ENCODE assay signal across 17 cellular contexts in genomic region chr3:152256829-152257228, GRCh38. TPM values are rescaled to one million over a fixed set of nuclear protein-coding genes. Genes with fewer than 3 reads are reported as not detected.
DNase-seq lines count a peak whose midpoint lies in the region; ATAC-seq, FAIRE-seq and TF ChIP-seq lines count a peak whose summit lies in the region.
"Had no signal": no experiment of that assay in that cellular context is flagged by ENCODE, and none has a peak within 500 bp of the region (broad histone marks: within the 10 kb centered on the region; RNA-seq: fewer than 3 reads in every experiment).

No MANE protein-coding gene starts in this region.

- H3K9me3 ChIP-seq in T-helper 17 cell (ENCODE audit: control insufficient read depth, low read length, poor library complexity, severe bottlenecking) (no peaks in the 10 kb centered on the region), esophagus squamous epithelium (no peaks in the 10 kb centered on the region)
- H3K9me3 ChIP-seq: thyroid gland had no signal

- no peak for DNase-seq in activated CD4-positive, CD25-positive, alpha-beta regulatory T cell treated with anti-CD3 and anti-CD28 coated beads, Interleukin-2, amount 50 U/mL, for 72 hours
- DNase-seq in T-helper 17 cell (no peak), esophagus squamous epithelium (lab: John Stamatoyannopoulos, UW) (no peak), HPDE6-E6E7 (ENCODE audit: extremely low spot score) (no peak), HTR-8/SVneo (ENCODE audit: insufficient read length, low spot score) (no peak), NCI-H187 treated with DMSO at 0.1 percent for 48 hours (lab: John Stamatoyannopoulos, UW) (no peak)
- no peak for DNase-seq in stimulated activated naive CD8-positive, alpha-beta T cell treated with anti-CD3 and anti-CD28 coated beads, Interleukin-15, amount 100 ng/mL, for 72 hours
- DNase-seq: DMS79 treated with DMSO at 0.1 percent for 48 hours, H9, NCI-H510A treated with DMSO at 0.1 percent for 48 hours, right cardiac atrium, RPMI8226, thyroid gland had no signal

- H3K4me1 Mint-ChIP-seq in T-helper 17 cell, result peaks cover 67% of the 10 kb centered on the region
- peaks cover 94% of the 10 kb centered on the region for H3K4me1 Mint-ChIP-seq in stimulated activated naive CD8-positive, alpha-beta T cell treated with anti-CD3 and anti-CD28 coated beads, Interleukin-15, amount 100 ng/mL, for 72 hours

- H3K27ac Mint-ChIP-seq in T-helper 17 cell, result peak overlapping the region; percentile 98
- H3K27ac Mint-ChIP-seq in stimulated activated naive CD8-positive, alpha-beta T cell treated with anti-CD3 and anti-CD28 coated beads, Interleukin-15, amount 100 ng/mL, for 72 hours, result peak overlapping the region; percentile 95 to 99
- H3K27ac Mint-ChIP-seq: H9 had no signal

- no peak overlapping the region for H3K4me3 ChIP-seq in esophagus squamous epithelium
- H3K4me3 ChIP-seq: thyroid gland had no signal

- no peaks in the 10 kb centered on the region for H3K36me3 ChIP-seq in esophagus squamous epithelium
- H3K36me3 ChIP-seq: thyroid gland had no signal

- H3K4me1 ChIP-seq in esophagus squamous epithelium, result peaks cover 21 to 57% (median 23%) of the 10 kb centered on the region in 3 donors

- FAIRE-seq in HTR-8/SVneo (lab: Jason Lieb, UNC), result no peak
- FAIRE-seq: A204.1, colon, GM12891 had no signal

- WGBS in esophagus squamous epithelium, 2 donors, result 79 to 92% methylated on average over 4 of the region's 4 CpGs

- peak overlapping the region; percentile 78 for H3K4me3 Mint-ChIP-seq in T-helper 17 cell
- H3K4me3 Mint-ChIP-seq in stimulated activated naive CD8-positive, alpha-beta T cell treated with anti-CD3 and anti-CD28 coated beads, Interleukin-15, amount 100 ng/mL, for 72 hours, result peak overlapping the region; percentile 67 to 73
- H3K4me3 Mint-ChIP-seq: H9 had no signal

- peaks cover 4% of the 10 kb centered on the region for H3K36me3 Mint-ChIP-seq in T-helper 17 cell (ENCODE audit: low read depth)

- TF ChIP-seq CTCF in esophagus squamous epithelium (IDR thresholded peaks at IDR 0.05), result no peak

- H3K27me3 ChIP-seq in esophagus squamous epithelium, result no peaks in the 10 kb centered on the region
- H3K27me3 ChIP-seq: thyroid gland had no signal

- intact Hi-C loops in esophagus squamous epithelium (cut with DNase I), result no loop called here

- H3K27ac ChIP-seq in esophagus squamous epithelium, result peak overlapping the region in 3 of 4 donors; percentile 45 to 72 (median 68)
- H3K27ac ChIP-seq: thyroid gland had no signal

- no peaks in the 10 kb centered on the region for H3K9me3 Mint-ChIP-seq in stimulated activated naive CD8-positive, alpha-beta T cell treated with anti-CD3 and anti-CD28 coated beads, Interleukin-15, amount 100 ng/mL, for 72 hours
- H3K9me3 Mint-ChIP-seq: H9 had no signal

- TF ChIP-seq POLR2A in esophagus squamous epithelium (IDR thresholded peaks at IDR 0.05), result no peak

- no peaks in the 10 kb centered on the region for H3K27me3 Mint-ChIP-seq in T-helper 17 cell
- no peaks in the 10 kb centered on the region for H3K27me3 Mint-ChIP-seq in stimulated activated naive CD8-positive, alpha-beta T cell treated with anti-CD3 and anti-CD28 coated beads, Interleukin-15, amount 100 ng/mL, for 72 hours

- ATAC-seq in activated CD4-positive, CD25-positive, alpha-beta regulatory T cell treated with anti-CD3 and anti-CD28 coated beads, Interleukin-2, amount 50 U/mL, for 24 hours, result peak; percentile 37 to 55
- ATAC-seq in T-helper 17 cell, result peak; percentile 8
- ATAC-seq in stimulated activated naive CD8-positive, alpha-beta T cell treated with anti-CD3 and anti-CD28 coated beads, Interleukin-15, amount 100 ng/mL, for 72 hours, result peak; percentile 48
- ATAC-seq: right cardiac atrium had no signal

RNA-seq across cellular contexts. Expression of gene MBNL1, which starts 11.9 kb away (rescaled TPM):
- total RNA-seq in T-helper 17 cell, result 100 to 1,000 TPM; 641 to 725 TPM
- total RNA-seq in esophagus squamous epithelium, result 100 to 1,000 TPM in 3 of 4 donors, 10 to 100 TPM in 1; 94.0 to 318 (median 161) TPM
